In genomic region chr16:73143681-73144370, GRCh38 we compare ENCODE assay signal across 13 cellular contexts.
DNase-seq lines count a peak whose midpoint lies in the region; ATAC-seq and TF ChIP-seq lines count a peak whose summit lies in the region.
"Had no signal": no experiment of that assay in that cellular context is flagged by ENCODE, and none has a peak within 500 bp of the region (broad histone marks: within the 10 kb centered on the region; RNA-seq: fewer than 3 reads in every experiment).

No MANE protein-coding gene starts in this region.

- peak overlapping the region; percentile 20 for H3K4me2 ChIP-seq in parathyroid adenoma (ENCODE audit: low read length)

- no peaks in the 10 kb centered on the region for H3K79me2 ChIP-seq in parathyroid adenoma

- no peak overlapping the region for H3K9ac ChIP-seq in parathyroid adenoma

- CTCF ChIA-PET in AG04449 (lab: Yijun Ruan, JAX) = interaction anchor here (1.0 to 1.4 kb wide), 3 partner anchors 11 to 49 kb away, joined by 3 to 5 read pairs (median 4); no protein-coding TSS in a partner anchor

- no peak overlapping the region for H3K27ac ChIP-seq in SJSA1
- peak overlapping the region in 3 of 4 donors; percentile 33 to 65 (median 35) for H3K27ac ChIP-seq in gastroesophageal sphincter
- H3K27ac ChIP-seq in parathyroid adenoma = no peak overlapping the region
- H3K27ac ChIP-seq: C4-2B had no signal

- H3K9me3 ChIP-seq in SJSA1 (replicated peaks) (no peaks in the 10 kb centered on the region), gastroesophageal sphincter (no peaks in the 10 kb centered on the region), parathyroid adenoma (ENCODE audit: control insufficient read depth, low read length) (no peaks in the 10 kb centered on the region)

- no peak for DNase-seq in AG04449 (ENCODE audit: low read depth, low spot score)
- peak in 1 of 2 experiments; percentile 14 for DNase-seq in SJSA1 (ENCODE audit: low read depth in 1 of 2, low spot score in 2 of 2)
- no peak for DNase-seq in activated T-cell treated with anti-CD3 and anti-CD28 coated beads for 4 hours
- DNase-seq in COLO829 (ENCODE audit: low spot score) = no peak
- no peak for DNase-seq in NOMO-1 treated with dmso at 0.1 percent for 144 hours (lab: John Stamatoyannopoulos, UW; ENCODE audit: unreplicated experiment)
- DNase-seq in NCI-H1930 (lab: John Stamatoyannopoulos, UW) = no peak
- DNase-seq: activated CD8-positive, alpha-beta T cell treated with anti-CD3 and anti-CD28 coated beads for 36 hours; NCI-H1436 treated with DMSO at 0.1 percent for 48 hours; stimulated activated naive B cell treated with anti-CD40 and anti-IgM and Interleukin-4, amounts not matched to agents 10 μg/mL and 1 μg/mL and 100 μg/mL, for 72 hours; T-cell had no signal

- H3K4me1 ChIP-seq in SJSA1 (replicated peaks) (peaks cover 4% of the 10 kb centered on the region; the same call in 1 of the 2 replicates), gastroesophageal sphincter (no peaks in the 10 kb centered on the region), parathyroid adenoma (no peaks in the 10 kb centered on the region)

- no peak for TF ChIP-seq POLR2A in gastroesophageal sphincter (IDR thresholded peaks at IDR 0.05)

- peak overlapping the region; percentile 46 for H3K4me3 ChIP-seq in AG04449 (ENCODE audit: low read depth, low read length)
- peak overlapping the region; percentile 28 for H3K4me3 ChIP-seq in SJSA1
- peak overlapping the region; percentile 31 to 41 for H3K4me3 ChIP-seq in gastroesophageal sphincter
- H3K4me3 ChIP-seq in parathyroid adenoma (ENCODE audit: low read depth, low read length) = peak overlapping the region; percentile 32

- H2AFZ ChIP-seq in parathyroid adenoma = peak overlapping the region; percentile 45

- no peak for TF ChIP-seq EP300 in gastroesophageal sphincter (IDR thresholded peaks at IDR 0.05)

- H3K27me3 ChIP-seq in SJSA1 (replicated peaks) (no peaks in the 10 kb centered on the region), gastroesophageal sphincter (peaks cover 19% of the 10 kb centered on the region), parathyroid adenoma (ENCODE audit: control insufficient read depth, insufficient read depth, low read length) (no peaks in the 10 kb centered on the region)

- no peak for ATAC-seq in gastroesophageal sphincter
- ATAC-seq: activated CD8-positive, alpha-beta T cell treated with anti-CD3 and anti-CD28 coated beads for 36 hours; stimulated activated naive B cell treated with anti-CD40 and anti-IgM and Interleukin-4, amounts not matched to agents 10 μg/mL and 1 μg/mL and 100 μg/mL, for 72 hours; T-cell had no signal

- WGBS in gastroesophageal sphincter (ENCODE audit: low coverage in 1 of 2), 2 donors = 23 to 31% methylated on average over 9 to 14 of the region's 14 CpGs

- no peaks in the 10 kb centered on the region for H3K36me3 ChIP-seq in SJSA1
- H3K36me3 ChIP-seq in gastroesophageal sphincter = no peaks in the 10 kb centered on the region
- no peaks in the 10 kb centered on the region for H3K36me3 ChIP-seq in parathyroid adenoma (ENCODE audit: control insufficient read depth, insufficient read depth, low read length)

- POLR2A ChIA-PET in AG04449 (lab: Yijun Ruan, JAX) = no interaction called here

- TF ChIP-seq CTCF in AG04449 (IDR thresholded peaks at IDR 0.05; ENCODE audit: insufficient read depth, low read length, missing control alignments) = no peak
- no peak for TF ChIP-seq CTCF in gastroesophageal sphincter (IDR thresholded peaks at IDR 0.05)
- TF ChIP-seq CTCF in parathyroid adenoma (IDR thresholded peaks at IDR 0.05) = no peak

Comparison
In these comparisons a context has a peak if more than half of its experiments do, and no peak if none do; other contexts are left out.
1. H3K27ac ChIP-seq: peak in gastroesophageal sphincter (3 of 4); none in SJSA1 (single experiment) and parathyroid adenoma (single experiment).
2. Peak in every context shown above with its lines, with median percentiles within 50 percentile points of each other: H3K4me3 ChIP-seq.